ENCODE assay signal across 8 cellular contexts in genomic region chr7:2523461-2523905, GRCh38. TPM values are rescaled to one million over a fixed set of nuclear protein-coding genes. Genes with fewer than 3 reads are reported as not detected.
DNase-seq lines count a peak whose midpoint lies in the region; ATAC-seq and TF ChIP-seq lines count a peak whose summit lies in the region.

No MANE protein-coding gene starts in this region.

- H3K36me3 ChIP-seq in psoas muscle (ENCODE audit: insufficient read depth in 1 of 2, low read depth in 1 of 2): no peaks in the 10 kb centered on the region

- H3K23me2 ChIP-seq in H9 (ENCODE audit: insufficient read length, low read depth, low read length, poor library complexity, severe bottlenecking): peaks cover 13% of the 10 kb centered on the region

- H4K91ac ChIP-seq in H9 (ENCODE audit: insufficient read length, low read depth, low read length): no peak overlapping the region

- no peak overlapping the region for H2AFZ ChIP-seq in H9 (ENCODE audit: low read length)

- no peak overlapping the region for H3K56ac ChIP-seq in H9 (ENCODE audit: insufficient read length, low read depth, low read length)

- H3K27ac ChIP-seq in H9 (ENCODE audit: insufficient read length, low read depth, low read length) (no peak overlapping the region), epithelial cell of prostate (peak overlapping the region; percentile 86), psoas muscle (no peak overlapping the region)

- H3K4me1 ChIP-seq in H9 (ENCODE audit: insufficient read depth, low read length) (no peaks in the 10 kb centered on the region; the same call in 1 of the 2 replicates), psoas muscle (peaks cover 12% of the 10 kb centered on the region)

- H4K8ac ChIP-seq in H9 (replicated peaks; ENCODE audit: insufficient read length, low read depth, low read length): no peak overlapping the region

- H3K4me2 ChIP-seq in H9 (ENCODE audit: insufficient read depth, insufficient read length, low read length): peak overlapping the region; percentile 13

- ATAC-seq in psoas muscle: no peak

- no peaks in the 10 kb centered on the region; the same call in 1 of the 2 replicates for H3K79me2 ChIP-seq in H9 (ENCODE audit: insufficient read depth, low read length)

- peaks cover 40 to 54% of the 10 kb centered on the region in 2 experiments for H3K4me1 Mint-ChIP-seq in H9

- H3K27ac Mint-ChIP-seq in H9: peak overlapping the region in 2 of 3 experiments; percentile 91; a peak in 3 of 7 replicates

- no peaks in the 10 kb centered on the region for H4K20me1 ChIP-seq in H9 (ENCODE audit: control insufficient read depth, insufficient read depth, insufficient read length)

- TF ChIP-seq CTCF in H9 (conservative IDR thresholded peaks at IDR 0.05) (no peak), psoas muscle (IDR thresholded peaks at IDR 0.05) (no peak)

- H2BK15ac ChIP-seq in H9 (ENCODE audit: low read depth, low read length): no peak overlapping the region

- intact Hi-C loops in psoas muscle (cut with DNase I): no loop called here

- H3K18ac ChIP-seq in H9 (ENCODE audit: insufficient read length, low read depth, low read length): peak overlapping the region; percentile 12

- H3K27me3 Mint-ChIP-seq in H9 (ENCODE audit: low read depth): peaks cover 11% of the 10 kb centered on the region

- no peak overlapping the region for H3K9ac ChIP-seq in H9 (ENCODE audit: extremely low read depth, insufficient read length, low read length)

- no peaks in the 10 kb centered on the region for H3K9me3 ChIP-seq in H9 (ENCODE audit: control insufficient read depth, low read depth, low read length)
- no peaks in the 10 kb centered on the region for H3K9me3 ChIP-seq in psoas muscle

- H3T11ph ChIP-seq in H9 (ENCODE audit: low read length): no peak overlapping the region

- H4K5ac ChIP-seq in H9 (ENCODE audit: insufficient read length, low read depth, low read length): no peak overlapping the region

- H3K36me3 Mint-ChIP-seq in H9 (ENCODE audit: insufficient read depth in 1 of 3, low read depth in 3 of 3): peaks cover 0 to 31% (median 29%) of the 10 kb centered on the region in 3 experiments; a peak in 6 of 7 replicates

- H3K23ac ChIP-seq in H9 (ENCODE audit: insufficient read length, low read depth, low read length): no peak overlapping the region

- 0 out of 2 replicates have a peak overlapping the region, but pooled peaks have one; percentile 13 for H3K14ac ChIP-seq in H9 (ENCODE audit: insufficient read depth, low read length)

- H3K4ac ChIP-seq in H9 (ENCODE audit: low read depth, low read length): no peak overlapping the region

- peak overlapping the region; percentile 60 for H3K4me3 ChIP-seq in psoas muscle

- peak overlapping the region in 1 of 2 experiments; percentile 53; a peak in 2 of 5 replicates for H3K4me3 Mint-ChIP-seq in H9

- H2BK20ac ChIP-seq in H9 (ENCODE audit: low read depth, low read length, poor library complexity, severe bottlenecking): no peak overlapping the region

- H3K27me3 ChIP-seq in H9 (ENCODE audit: insufficient read depth, low read length): no peaks in the 10 kb centered on the region; the same call in 1 of the 2 replicates
- H3K27me3 ChIP-seq in psoas muscle (ENCODE audit: insufficient read depth in 3 of 3, low read length in 2 of 3): peaks cover 0 to 28% (median 25%) of the 10 kb centered on the region in 3 donors

- DNase-seq in H9 (peak; percentile 79), NCI-H748 (lab: John Stamatoyannopoulos, UW; ENCODE audit: unreplicated experiment) (peak; percentile 90), epithelial cell of prostate (ENCODE audit: low read depth, low spot score) (peak; percentile 49), psoas muscle (no peak), DMS 273 (lab: John Stamatoyannopoulos, UW; ENCODE audit: unreplicated experiment) (no peak), NCI-H1048 (lab: John Stamatoyannopoulos, UW) (no peak), SIG-M5 treated with dmso at 0.1 percent for 504 hours (lab: John Stamatoyannopoulos, UW; ENCODE audit: unreplicated experiment) (no peak)
- no peak for DNase-seq in stimulated activated CD8-positive, alpha-beta memory T cell treated with anti-CD3 and anti-CD28 coated beads, Interleukin-4, amount 100 ng/mL, for 48 hours

- H3K79me1 ChIP-seq in H9 (ENCODE audit: insufficient read depth, low read depth, low read length, poor library complexity, severe bottlenecking): no peaks in the 10 kb centered on the region

- no peaks in the 10 kb centered on the region for H3K9me3 Mint-ChIP-seq in H9

- H2BK5ac ChIP-seq in H9 (ENCODE audit: insufficient read length, low read length): no peak overlapping the region

- no peak overlapping the region for H2AK5ac ChIP-seq in H9 (ENCODE audit: insufficient read length, low read length)

- H2BK12ac ChIP-seq in H9 (ENCODE audit: insufficient read length, low read depth, low read length): no peak overlapping the region

- WGBS in H9 (ENCODE audit: extremely low coverage, insufficient read length, low lambda C conversion rate): no CpG with 5 or more reads among the region's 22 CpGs
- 28 to 45% (median 42%) methylated on average over 14 to 22 of the region's 22 CpGs for WGBS in psoas muscle, 3 donors

- no peak overlapping the region for H2BK120ac ChIP-seq in H9 (ENCODE audit: low read depth, low read length, poor library complexity, severe bottlenecking)

RNA-seq across cellular contexts. Expression of gene LFNG, which starts 3.9 kb away (rescaled TPM):
- 52.9 and 55.3 TPM in 2 replicates for total RNA-seq in H9 (2021)
- total RNA-seq in psoas muscle: 1 to 10 TPM; 2.4 to 3.0 (median 2.8) TPM
- polyA plus RNA-seq in psoas muscle: 1 to 10 TPM; 1.3 to 2.1 (median 2.0) TPM

RNA-seq across cellular contexts. Expression of gene BRAT1, which starts 31.8 kb away (rescaled TPM):
- total RNA-seq in H9 (2021): 41.2 and 42.6 TPM in 2 replicates
- total RNA-seq in psoas muscle: 10 to 100 TPM; 11.9 to 14.3 (median 12.5) TPM
- polyA plus RNA-seq in psoas muscle: 10 to 100 TPM; 13.2 to 14.8 (median 14.4) TPM

RNA-seq across cellular contexts. Expression of gene IQCE, which starts 35.3 kb away (rescaled TPM):
- total RNA-seq in H9 (2021) (6.7 and 7.0 TPM in 2 replicates), psoas muscle (1 to 10 TPM; 5.6 to 8.5 (median 7.1) TPM)
- polyA plus RNA-seq in psoas muscle: 1 to 10 TPM; 2.4 to 9.6 (median 6.5) TPM

RNA-seq across cellular contexts. Expression of gene GRIFIN, which starts 47.3 kb away (rescaled TPM):
- total RNA-seq in H9 (2021): not detected in 2 replicates
- total RNA-seq in psoas muscle: not detected
- polyA plus RNA-seq in psoas muscle: not detected

Comparison
In these comparisons a context has a peak if more than half of its experiments do, and no peak if none do; other contexts are left out.
1. DNase-seq: peak in H9 (single experiment), NCI-H748 (single experiment) and epithelial cell of prostate (single experiment); none in psoas muscle (0 of 2), DMS 273 (single experiment), stimulated activated CD8-positive, alpha-beta memory T cell treated with anti-CD3 and anti-CD28 coated beads, Interleukin-4, amount 100 ng/mL, for 48 hours (single experiment), NCI-H1048 (single experiment) and SIG-M5 treated with dmso at 0.1 percent for 504 hours (single experiment).
2. RNA of gene LFNG, which starts 3.9 kb away (total RNA-seq): 52.9 to 55.3 TPM in H9; 2.4 to 3.0 TPM in psoas muscle; every median in the first group is over 10 times any median in the second.